Comparison of ENCODE assay signal across 8 cellular contexts in genomic region chr16:24070851-24071250, GRCh38.
DNase-seq lines count a peak whose midpoint lies in the region; ATAC-seq and TF ChIP-seq lines count a peak whose summit lies in the region.

No MANE protein-coding gene starts in this region.

- CTCF ChIA-PET in activated B cell treated with CpG ODN at 0.5 μM for 24 hours (lab: Charles Lee): interaction anchor here (0.6 to 4.0 kb wide), 29 partner anchors 12 to 434 kb away, joined by 3 to 64 read pairs (median 4); no protein-coding TSS in a partner anchor

- intact Hi-C loops in activated B cell treated with CpG ODN at 0.5 μM for 24 hours (cut with micrococcal nuclease): loop anchor here (1.0 to 5.0 kb wide), 4 partner anchors 29 to 182 kb away; no protein-coding TSS in a partner anchor
- intact Hi-C loops in heart left ventricle (cut with DNase I): loop anchor here in 9 of 10 donors (1.0 to 5.0 kb wide), 5 partner anchors 181 to 433 kb away; partner anchors contain the start of gene CACNG3 (in 1 of the 9)

- no peaks in the 10 kb centered on the region for H3K9me3 Mint-ChIP-seq in activated B cell treated with CpG ODN at 0.5 μM for 24 hours

- H3K4me1 ChIP-seq in Loucy (ENCODE audit: insufficient read depth, low read length, poor library complexity, severe bottlenecking) (no peaks in the 10 kb centered on the region), heart left ventricle (no peaks in the 10 kb centered on the region)

- H3F3A ChIP-seq in Loucy (ENCODE audit: low read depth): no peaks in the 10 kb centered on the region

- DNase-seq in AG10803 (ENCODE audit: low read depth): peak; percentile 3
- DNase-seq in activated B cell treated with CpG ODN at 0.5 μM for 24 hours: no peak
- DNase-seq in heart left ventricle: peak in 1 of 5 donors; percentile 24
- peak; percentile 26 to 30 for DNase-seq in stimulated activated CD4-positive, alpha-beta T cell treated with anti-CD3 and anti-CD28 coated beads, Interleukin-2, amount 100 ng/mL, for 24 hours

- H3K27ac ChIP-seq in heart left ventricle: no peak overlapping the region

- no peak overlapping the region for H3K4me3 ChIP-seq in AG10803 (ENCODE audit: low read length)
- H3K4me3 ChIP-seq in GM12875 (ENCODE audit: low read depth, low read length): no peak overlapping the region
- no peak overlapping the region for H3K4me3 ChIP-seq in Loucy (ENCODE audit: low read length, poor library complexity, severe bottlenecking)
- H3K4me3 ChIP-seq in heart left ventricle: no peak overlapping the region

- H3K4me1 Mint-ChIP-seq in activated B cell treated with CpG ODN at 0.5 μM for 24 hours: peaks cover 55% of the 10 kb centered on the region

- H2AFZ ChIP-seq in Loucy (ENCODE audit: low read length): no peak overlapping the region

- H3K9ac ChIP-seq in Loucy (ENCODE audit: low read depth, low read length, poor library complexity, severe bottlenecking): no peak overlapping the region

- H4K20me1 ChIP-seq in Loucy (ENCODE audit: insufficient read depth, low read length, poor library complexity, severe bottlenecking): no peaks in the 10 kb centered on the region

- TF ChIP-seq CTCF in AG10803 (conservative IDR thresholded peaks at IDR 0.05; ENCODE audit: low read length) (peak; percentile 34), GM12875 (IDR thresholded peaks at IDR 0.05; ENCODE audit: borderline replicate concordance, insufficient read depth, low read depth, low read length) (peak; percentile 74; the same call in 1 of the 2 replicates), Loucy (conservative IDR thresholded peaks at IDR 0.05; ENCODE audit: low read length) (peak; percentile 84), activated B cell treated with CpG ODN at 0.5 μM for 24 hours (IDR thresholded peaks at IDR 0.05) (peak; percentile 19), heart left ventricle (IDR thresholded peaks at IDR 0.05) (peak in 11 of 12 donors; percentile 32 to 61 (median 50))

- H3K4me2 ChIP-seq in Loucy (ENCODE audit: low read depth, low read length, poor library complexity, severe bottlenecking): no peak overlapping the region

- no peaks in the 10 kb centered on the region for H3K9me2 ChIP-seq in Loucy (replicated peaks; ENCODE audit: low read depth, low read length)

- peak overlapping the region; percentile 98 for H3K27ac Mint-ChIP-seq in activated B cell treated with CpG ODN at 0.5 μM for 24 hours

- H3K36me3 ChIP-seq in Loucy (ENCODE audit: insufficient read depth, low read length): no peaks in the 10 kb centered on the region
- no peaks in the 10 kb centered on the region for H3K36me3 ChIP-seq in heart left ventricle

- ATAC-seq in activated B cell treated with CpG ODN at 0.5 μM for 24 hours (ENCODE audit: low read depth) (peak; percentile 80), heart left ventricle (peak in 3 of 4 donors; percentile 45 to 75 (median 62)), GM19351 (IDR thresholded peaks at IDR 0.05; ENCODE audit: unreplicated experiment) (no peak), GM19397 (IDR thresholded peaks at IDR 0.05; ENCODE audit: unreplicated experiment) (no peak)

- H3K27me3 Mint-ChIP-seq in activated B cell treated with CpG ODN at 0.5 μM for 24 hours: no peaks in the 10 kb centered on the region

- WGBS in heart left ventricle, 4 donors: 20 to 25% (median 23%) methylated on average over 1 of the region's 1 CpG

- no peaks in the 10 kb centered on the region; the same call in 1 of the 2 replicates for H3K79me2 ChIP-seq in Loucy (ENCODE audit: insufficient read depth, low read length)

- POLR2A ChIA-PET in activated B cell treated with CpG ODN at 0.5 μM for 24 hours (lab: Charles Lee): interaction anchor here (0.5 to 3.1 kb wide), 5 partner anchors 23 to 434 kb away, joined by 3 to 13 read pairs (median 6); no protein-coding TSS in a partner anchor

- TF ChIP-seq POLR2A in heart left ventricle (IDR thresholded peaks at IDR 0.05): no peak

- no peaks in the 10 kb centered on the region for H3K27me3 ChIP-seq in Loucy (ENCODE audit: insufficient read depth, low read length, poor library complexity, severe bottlenecking)
- H3K27me3 ChIP-seq in heart left ventricle: no peaks in the 10 kb centered on the region

- H3K4me3 Mint-ChIP-seq in activated B cell treated with CpG ODN at 0.5 μM for 24 hours: no peak overlapping the region

- H3K9me3 ChIP-seq in Loucy (ENCODE audit: insufficient read depth, low read depth, low read length): no peaks in the 10 kb centered on the region
- H3K9me3 ChIP-seq in heart left ventricle: no peaks in the 10 kb centered on the region

- peaks cover 25% of the 10 kb centered on the region for H3K36me3 Mint-ChIP-seq in activated B cell treated with CpG ODN at 0.5 μM for 24 hours (ENCODE audit: low read depth)

Comparison
In these comparisons a context has a peak if more than half of its experiments do, and no peak if none do; other contexts are left out.
1. CTCF ChIP-seq: peak in every context shown above with its lines; median percentile 84 in Loucy; 74 in GM12875; 50 in heart left ventricle; 34 in AG10803; 19 in activated B cell treated with CpG ODN at 0.5 μM for 24 hours.
2. ATAC-seq: peak in activated B cell treated with CpG ODN at 0.5 μM for 24 hours (single experiment) and heart left ventricle (3 of 4); none in GM19351 (single experiment) and GM19397 (single experiment).